ENCODE assay signal across 1 cellular context in the genomic region with DNA sequence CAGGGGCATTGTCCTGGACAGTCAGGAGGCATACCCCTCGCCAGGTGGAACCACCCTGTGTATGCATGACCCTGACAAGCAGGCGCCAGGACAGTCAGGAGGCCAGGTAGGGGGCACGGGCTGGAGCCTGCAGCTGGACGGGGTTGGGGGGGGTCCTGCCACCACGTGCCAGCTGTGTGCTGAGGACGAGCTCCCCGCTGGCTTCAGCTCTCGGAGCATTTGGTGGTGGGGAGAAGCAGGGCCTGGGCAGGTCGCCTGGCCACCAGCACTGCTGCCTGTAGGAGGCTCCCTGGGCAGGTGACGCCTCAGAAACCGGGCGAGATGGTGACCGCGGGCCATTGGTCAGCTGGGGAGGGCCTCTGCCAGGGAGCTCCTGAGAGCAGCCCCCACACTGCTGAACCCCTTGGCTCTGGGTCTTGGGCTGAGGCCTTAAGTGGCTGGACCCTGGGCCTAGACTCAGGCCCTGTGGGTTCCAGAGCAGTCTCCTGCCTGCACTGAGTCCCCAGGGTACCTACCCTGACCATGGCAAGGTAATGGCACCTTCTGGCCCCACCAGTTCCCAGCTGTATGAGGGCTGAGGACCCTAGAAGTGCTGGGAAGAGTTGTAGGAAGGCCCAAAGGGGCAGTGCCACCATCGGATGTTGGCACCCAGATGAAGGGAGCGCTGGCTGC.
A peak's percentile ranks its signal among the peaks of the same experiment; 100 is the strongest.
TF ChIP-seq lines count a peak whose summit lies in the region.

No MANE protein-coding gene starts in this region.

TF ChIP-seq in GM12878, 131 proteins besides CTCF, POLR2A, EP300 and RAD21:
- peak in 1 of 2 experiments; percentile 10; a peak in 1 of 4 replicates for TF ChIP-seq BHLHE40 (IDR thresholded peaks at IDR 0.05; ENCODE audit: borderline replicate concordance in 1 of 2, low read depth in 2 of 2, low read length in 1 of 2)
- TF ChIP-seq ZNF207 (IDR thresholded peaks at IDR 0.05; ENCODE audit: borderline replicate concordance), result 0 out of 2 replicates have a peak, but pooled peaks have one; percentile 31
- TF ChIP-seq SP1 (IDR thresholded peaks at IDR 0.05; ENCODE audit: low read depth, low read length), result peak; percentile 6
- TF ChIP-seq, protein P1, sequence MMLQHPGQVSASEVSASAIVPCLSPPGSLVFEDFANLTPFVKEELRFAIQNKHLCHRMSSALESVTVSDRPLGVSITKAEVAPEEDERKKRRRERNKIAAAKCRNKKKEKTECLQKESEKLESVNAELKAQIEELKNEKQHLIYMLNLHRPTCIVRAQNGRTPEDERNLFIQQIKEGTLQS (IDR thresholded peaks at IDR 0.05; ENCODE audit: borderline replicate concordance, extremely low read depth, low read depth, low read length), result no peak
- no peak for TF ChIP-seq SPI1 (IDR thresholded peaks at IDR 0.05; ENCODE audit: borderline replicate concordance, insufficient read depth, low read depth, low read length)
- TF ChIP-seq POU2F2 (IDR thresholded peaks at IDR 0.05; ENCODE audit: borderline replicate concordance, low read depth, low read length), result no peak
- TF ChIP-seq SRF (IDR thresholded peaks at IDR 0.05; ENCODE audit: low read depth in 2 of 2, low read length in 2 of 2), result no peak
- TF ChIP-seq HCFC1 (IDR thresholded peaks at IDR 0.05; ENCODE audit: low read length), result no peak
- no peak for TF ChIP-seq SREBF1 (IDR thresholded peaks at IDR 0.05; ENCODE audit: low read length)
- TF ChIP-seq TBL1XR1 (IDR thresholded peaks at IDR 0.05; ENCODE audit: low read depth, low read length), result no peak
- TF ChIP-seq POLR2AphosphoS5 (IDR thresholded peaks at IDR 0.05; ENCODE audit: low read length), result no peak; the same call in 1 of the 2 replicates
- TF ChIP-seq, protein P2, sequence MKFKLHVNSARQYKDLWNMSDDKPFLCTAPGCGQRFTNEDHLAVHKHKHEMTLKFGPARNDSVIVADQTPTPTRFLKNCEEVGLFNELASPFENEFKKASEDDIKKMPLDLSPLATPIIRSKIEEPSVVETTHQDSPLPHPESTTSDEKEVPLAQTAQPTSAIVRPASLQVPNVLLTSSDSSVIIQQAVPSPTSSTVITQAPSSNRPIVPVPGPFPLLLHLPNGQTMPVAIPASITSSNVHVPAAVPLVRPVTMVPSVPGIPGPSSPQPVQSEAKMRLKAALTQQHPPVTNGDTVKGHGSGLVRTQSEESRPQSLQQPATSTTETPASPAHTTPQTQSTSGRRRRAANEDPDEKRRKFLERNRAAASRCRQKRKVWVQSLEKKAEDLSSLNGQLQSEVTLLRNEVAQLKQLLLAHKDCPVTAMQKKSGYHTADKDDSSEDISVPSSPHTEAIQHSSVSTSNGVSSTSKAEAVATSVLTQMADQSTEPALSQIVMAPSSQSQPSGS (IDR thresholded peaks at IDR 0.05; ENCODE audit: low read length), result no peak
- no peak for TF ChIP-seq NRF1 (conservative IDR thresholded peaks at IDR 0.05; ENCODE audit: low read depth, low read length)
- no peak for TF ChIP-seq ZBED1 (IDR thresholded peaks at IDR 0.05; ENCODE audit: borderline replicate concordance)
- TF ChIP-seq, protein P3, sequence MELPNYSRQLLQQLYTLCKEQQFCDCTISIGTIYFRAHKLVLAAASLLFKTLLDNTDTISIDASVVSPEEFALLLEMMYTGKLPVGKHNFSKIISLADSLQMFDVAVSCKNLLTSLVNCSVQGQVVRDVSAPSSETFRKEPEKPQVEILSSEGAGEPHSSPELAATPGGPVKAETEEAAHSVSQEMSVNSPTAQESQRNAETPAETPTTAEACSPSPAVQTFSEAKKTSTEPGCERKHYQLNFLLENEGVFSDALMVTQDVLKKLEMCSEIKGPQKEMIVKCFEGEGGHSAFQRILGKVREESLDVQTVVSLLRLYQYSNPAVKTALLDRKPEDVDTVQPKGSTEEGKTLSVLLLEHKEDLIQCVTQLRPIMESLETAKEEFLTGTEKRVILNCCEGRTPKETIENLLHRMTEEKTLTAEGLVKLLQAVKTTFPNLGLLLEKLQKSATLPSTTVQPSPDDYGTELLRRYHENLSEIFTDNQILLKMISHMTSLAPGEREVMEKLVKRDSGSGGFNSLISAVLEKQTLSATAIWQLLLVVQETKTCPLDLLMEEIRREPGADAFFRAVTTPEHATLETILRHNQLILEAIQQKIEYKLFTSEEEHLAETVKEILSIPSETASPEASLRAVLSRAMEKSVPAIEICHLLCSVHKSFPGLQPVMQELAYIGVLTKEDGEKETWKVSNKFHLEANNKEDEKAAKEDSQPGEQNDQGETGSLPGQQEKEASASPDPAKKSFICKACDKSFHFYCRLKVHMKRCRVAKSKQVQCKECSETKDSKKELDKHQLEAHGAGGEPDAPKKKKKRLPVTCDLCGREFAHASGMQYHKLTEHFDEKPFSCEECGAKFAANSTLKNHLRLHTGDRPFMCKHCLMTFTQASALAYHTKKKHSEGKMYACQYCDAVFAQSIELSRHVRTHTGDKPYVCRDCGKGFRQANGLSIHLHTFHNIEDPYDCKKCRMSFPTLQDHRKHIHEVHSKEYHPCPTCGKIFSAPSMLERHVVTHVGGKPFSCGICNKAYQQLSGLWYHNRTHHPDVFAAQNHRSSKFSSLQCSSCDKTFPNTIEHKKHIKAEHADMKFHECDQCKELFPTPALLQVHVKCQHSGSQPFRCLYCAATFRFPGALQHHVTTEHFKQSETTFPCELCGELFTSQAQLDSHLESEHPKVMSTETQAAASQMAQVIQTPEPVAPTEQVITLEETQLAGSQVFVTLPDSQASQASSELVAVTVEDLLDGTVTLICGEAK (IDR thresholded peaks at IDR 0.05; ENCODE audit: borderline replicate concordance), result no peak
- TF ChIP-seq, protein P4, sequence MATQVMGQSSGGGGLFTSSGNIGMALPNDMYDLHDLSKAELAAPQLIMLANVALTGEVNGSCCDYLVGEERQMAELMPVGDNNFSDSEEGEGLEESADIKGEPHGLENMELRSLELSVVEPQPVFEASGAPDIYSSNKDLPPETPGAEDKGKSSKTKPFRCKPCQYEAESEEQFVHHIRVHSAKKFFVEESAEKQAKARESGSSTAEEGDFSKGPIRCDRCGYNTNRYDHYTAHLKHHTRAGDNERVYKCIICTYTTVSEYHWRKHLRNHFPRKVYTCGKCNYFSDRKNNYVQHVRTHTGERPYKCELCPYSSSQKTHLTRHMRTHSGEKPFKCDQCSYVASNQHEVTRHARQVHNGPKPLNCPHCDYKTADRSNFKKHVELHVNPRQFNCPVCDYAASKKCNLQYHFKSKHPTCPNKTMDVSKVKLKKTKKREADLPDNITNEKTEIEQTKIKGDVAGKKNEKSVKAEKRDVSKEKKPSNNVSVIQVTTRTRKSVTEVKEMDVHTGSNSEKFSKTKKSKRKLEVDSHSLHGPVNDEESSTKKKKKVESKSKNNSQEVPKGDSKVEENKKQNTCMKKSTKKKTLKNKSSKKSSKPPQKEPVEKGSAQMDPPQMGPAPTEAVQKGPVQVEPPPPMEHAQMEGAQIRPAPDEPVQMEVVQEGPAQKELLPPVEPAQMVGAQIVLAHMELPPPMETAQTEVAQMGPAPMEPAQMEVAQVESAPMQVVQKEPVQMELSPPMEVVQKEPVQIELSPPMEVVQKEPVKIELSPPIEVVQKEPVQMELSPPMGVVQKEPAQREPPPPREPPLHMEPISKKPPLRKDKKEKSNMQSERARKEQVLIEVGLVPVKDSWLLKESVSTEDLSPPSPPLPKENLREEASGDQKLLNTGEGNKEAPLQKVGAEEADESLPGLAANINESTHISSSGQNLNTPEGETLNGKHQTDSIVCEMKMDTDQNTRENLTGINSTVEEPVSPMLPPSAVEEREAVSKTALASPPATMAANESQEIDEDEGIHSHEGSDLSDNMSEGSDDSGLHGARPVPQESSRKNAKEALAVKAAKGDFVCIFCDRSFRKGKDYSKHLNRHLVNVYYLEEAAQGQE (IDR thresholded peaks at IDR 0.05; ENCODE audit: low read depth, low read length), result no peak
- no peak for TF ChIP-seq KLF5 (IDR thresholded peaks at IDR 0.05; ENCODE audit: partially characterized antibody)
- 0 out of 2 replicates have a peak, but pooled peaks have one; percentile 45 for TF ChIP-seq BACH1 (IDR thresholded peaks at IDR 0.05; ENCODE audit: borderline replicate concordance)
- TF ChIP-seq HDAC2 (IDR thresholded peaks at IDR 0.05), result no peak
